In genomic region chr3:64398431-64398830, GRCh38 we compare ENCODE assay signal across 15 cellular contexts.
DNase-seq lines count a peak whose midpoint lies in the region; ATAC-seq and TF ChIP-seq lines count a peak whose summit lies in the region.
"Had no signal": no experiment of that assay in that cellular context is flagged by ENCODE, and none has a peak within 500 bp of the region (broad histone marks: within the 10 kb centered on the region; RNA-seq: fewer than 3 reads in every experiment).

No MANE protein-coding gene starts in this region.

- H3K9me3 ChIP-seq in transverse colon (no peaks in the 10 kb centered on the region), mammary epithelial cell (replicated peaks; ENCODE audit: insufficient read depth, low read length) (no peaks in the 10 kb centered on the region)
- H3K9me3 ChIP-seq: BLaER1, pancreas had no signal

- H3K9me3 Mint-ChIP-seq in stimulated activated naive B cell treated with anti-CD40 and anti-IgM and Interleukin-4, amounts not matched to agents 10 μg/mL and 1 μg/mL and 100 μg/mL, for 72 hours = no peaks in the 10 kb centered on the region
- no peaks in the 10 kb centered on the region for H3K9me3 Mint-ChIP-seq in activated CD8-positive, alpha-beta T cell treated with anti-CD3 and anti-CD28 coated beads, Interleukin-2, amount 10 ng/mL, durations not matched to agents 7 days and 5 days (ENCODE audit: insufficient read depth)
- H3K9me3 Mint-ChIP-seq: activated T-helper 2 cell treated with anti-CD3 and anti-CD28 coated beads, Interferon-gamma antibody, Interleukin-2, Interleukin-4, amounts not matched to agents 10 μg/mL and 5 μg/mL and 100 μg/mL, durations not matched to agents 14 hours and 24 hours and 36 hours; stimulated activated naive CD8-positive, alpha-beta T cell treated with anti-CD3 and anti-CD28 coated beads, Interleukin-15, amount 100 ng/mL, for 72 hours had no signal

- DNase-seq in GM04503 (ENCODE audit: low read depth) = peak; percentile 65
- DNase-seq in amniotic epithelial cell (ENCODE audit: low read depth) = peak; percentile 86
- DNase-seq in foreskin fibroblast = peak; percentile 76 to 87
- no peak for DNase-seq in transverse colon
- DNase-seq in stimulated activated naive B cell treated with anti-CD40 and anti-IgM and Interleukin-4, amounts not matched to agents 10 μg/mL and 1 μg/mL and 100 μg/mL, for 72 hours = no peak
- no peak for DNase-seq in stimulated activated CD4-positive, alpha-beta T cell treated with anti-CD3 and anti-CD28 coated beads, Interleukin-15, amount 100 ng/mL, for 24 hours
- DNase-seq in mammary epithelial cell = no peak
- no peak for DNase-seq in activated CD8-positive, alpha-beta T cell treated with anti-CD3 and anti-CD28 coated beads, Interleukin-2, amount 10 ng/mL, durations not matched to agents 7 days and 5 days
- DNase-seq: activated CD4-positive, alpha-beta T cell treated with anti-CD3 and anti-CD28 coated beads, Interleukin-2, amount 50 U/mL, for 4 hours; pancreas; stimulated activated CD4-positive, alpha-beta T cell treated with anti-CD3 and anti-CD28 coated beads, Interleukin-12 subunit alpha, Interleukin-12 subunit beta, amount 100 ng/mL, for 4 hours had no signal

- CTCF ChIA-PET in mammary epithelial cell (lab: Charles Lee; ENCODE audit: low non-redundant PET) = interaction anchor here (0.6 kb wide), 1 partner anchor 180 kb away, joined by 4 read pairs; no protein-coding TSS in a partner anchor
- CTCF ChIA-PET in activated CD8-positive, alpha-beta T cell treated with anti-CD3 and anti-CD28 coated beads, Interleukin-2, amount 10 ng/mL, durations not matched to agents 7 days and 5 days (lab: Charles Lee) = interaction anchor here (1.6 kb wide), 1 partner anchor 86 kb away, joined by 5 read pairs; no protein-coding TSS in a partner anchor

- H3K4me2 ChIP-seq in mammary epithelial cell (ENCODE audit: insufficient read depth, low read depth, low read length) = no peak overlapping the region
- H3K4me2 ChIP-seq: BLaER1 had no signal

- H3K4me1 ChIP-seq in transverse colon (peaks cover 0 to 6% (median 0%) of the 10 kb centered on the region in 4 donors), mammary epithelial cell (ENCODE audit: insufficient read depth, low read length) (no peaks in the 10 kb centered on the region)
- H3K4me1 ChIP-seq: pancreas had no signal

- H3K79me2 ChIP-seq in mammary epithelial cell (ENCODE audit: insufficient read depth, low read length) = no peaks in the 10 kb centered on the region

- in situ Hi-C loops in transverse colon (cut with MboI; ENCODE audit: low pct_ligation_motif_present in 1 of 4, low pct_unique_long_range_greater_than_20kb in 1 of 4, low sequenced_read_pairs in 3 of 4) (loop anchor here in 3 of 4 donors (5.0 to 10.0 kb wide), 2 partner anchors 364 to 366 kb away; no protein-coding TSS in a partner anchor), mammary epithelial cell (cut with MboI; ENCODE audit: low sequenced_read_pairs in 2 of 2) (loop anchor here (5.0 to 10.0 kb wide), 3 partner anchors 144 to 366 kb away; no protein-coding TSS in a partner anchor)

- intact Hi-C loops in transverse colon (cut with DNase I; ENCODE audit: low total_unique reads) (loop anchor here (2.0 kb wide), 1 partner anchor 132 kb away; no protein-coding TSS in a partner anchor), mammary epithelial cell (cut with micrococcal nuclease) (loop anchor here (2.0 to 5.0 kb wide), 4 partner anchors 46 to 376 kb away; partner anchors contain the start of gene PSMD6)

- no peak for TF ChIP-seq EP300 in transverse colon (IDR thresholded peaks at IDR 0.05; ENCODE audit: low read depth)

- H2AFZ ChIP-seq in mammary epithelial cell (ENCODE audit: low read depth, low read length) = no peak overlapping the region

- ATAC-seq in stimulated activated naive B cell treated with anti-CD40 and anti-IgM and Interleukin-4, amounts not matched to agents 10 μg/mL and 1 μg/mL and 100 μg/mL, for 72 hours (replicated peaks) = no peak
- no peak for ATAC-seq in activated CD8-positive, alpha-beta T cell treated with anti-CD3 and anti-CD28 coated beads, Interleukin-2, amount 10 ng/mL, durations not matched to agents 7 days and 5 days
- ATAC-seq: stimulated activated naive CD8-positive, alpha-beta T cell treated with anti-CD3 and anti-CD28 coated beads, Interleukin-15, amount 100 ng/mL, for 72 hours had no signal

- 80% methylated on average over 4 of the region's 4 CpGs; no CpG with 5 or more reads in 1 of the 2 donors for WGBS in transverse colon (ENCODE audit: low coverage in 1 of 2), 2 donors
- WGBS in mammary epithelial cell (ENCODE audit: low coverage, missing lambda C conversion rate) = 75% methylated on average over 4 of the region's 4 CpGs

- H3K27ac ChIP-seq in transverse colon (peak overlapping the region; percentile 43 to 69 (median 63)), mammary epithelial cell (ENCODE audit: insufficient read depth, low read depth, low read length) (no peak overlapping the region)
- H3K27ac ChIP-seq: BLaER1, epithelial cell of prostate, pancreas had no signal

- H3K4me3 Mint-ChIP-seq in stimulated activated naive B cell treated with anti-CD40 and anti-IgM and Interleukin-4, amounts not matched to agents 10 μg/mL and 1 μg/mL and 100 μg/mL, for 72 hours = no peak overlapping the region
- no peak overlapping the region for H3K4me3 Mint-ChIP-seq in activated CD8-positive, alpha-beta T cell treated with anti-CD3 and anti-CD28 coated beads, Interleukin-2, amount 10 ng/mL, durations not matched to agents 7 days and 5 days
- H3K4me3 Mint-ChIP-seq: stimulated activated naive CD8-positive, alpha-beta T cell treated with anti-CD3 and anti-CD28 coated beads, Interleukin-15, amount 100 ng/mL, for 72 hours had no signal

- no peaks in the 10 kb centered on the region for H4K20me1 ChIP-seq in mammary epithelial cell (ENCODE audit: insufficient read depth, low read length)
- H4K20me1 ChIP-seq: BLaER1 had no signal

- H3K27ac Mint-ChIP-seq in stimulated activated naive B cell treated with anti-CD40 and anti-IgM and Interleukin-4, amounts not matched to agents 10 μg/mL and 1 μg/mL and 100 μg/mL, for 72 hours = no peak overlapping the region
- no peak overlapping the region for H3K27ac Mint-ChIP-seq in activated CD8-positive, alpha-beta T cell treated with anti-CD3 and anti-CD28 coated beads, Interleukin-2, amount 10 ng/mL, durations not matched to agents 7 days and 5 days
- H3K27ac Mint-ChIP-seq: activated T-helper 2 cell treated with anti-CD3 and anti-CD28 coated beads, Interferon-gamma antibody, Interleukin-2, Interleukin-4, amounts not matched to agents 10 μg/mL and 5 μg/mL and 100 μg/mL, durations not matched to agents 14 hours and 24 hours and 36 hours had no signal

- no TSS peak for BruUV-seq in mammary epithelial cell (replicated peaks; lab: Mats Ljungman, UMichigan)

- H3K36me3 ChIP-seq in transverse colon = no peaks in the 10 kb centered on the region
- no peaks in the 10 kb centered on the region for H3K36me3 ChIP-seq in mammary epithelial cell (ENCODE audit: insufficient read depth, low read length)
- H3K36me3 ChIP-seq: BLaER1, pancreas had no signal

- H3K4me1 Mint-ChIP-seq in stimulated activated naive B cell treated with anti-CD40 and anti-IgM and Interleukin-4, amounts not matched to agents 10 μg/mL and 1 μg/mL and 100 μg/mL, for 72 hours = no peaks in the 10 kb centered on the region
- H3K4me1 Mint-ChIP-seq in activated CD8-positive, alpha-beta T cell treated with anti-CD3 and anti-CD28 coated beads, Interleukin-2, amount 10 ng/mL, durations not matched to agents 7 days and 5 days (ENCODE audit: low read depth) = no peaks in the 10 kb centered on the region
- H3K4me1 Mint-ChIP-seq: stimulated activated naive CD8-positive, alpha-beta T cell treated with anti-CD3 and anti-CD28 coated beads, Interleukin-15, amount 100 ng/mL, for 72 hours had no signal

- POLR2A ChIA-PET in activated CD8-positive, alpha-beta T cell treated with anti-CD3 and anti-CD28 coated beads, Interleukin-2, amount 10 ng/mL, durations not matched to agents 7 days and 5 days (lab: Charles Lee) = no interaction called here

- H3K4me3 ChIP-seq in foreskin fibroblast (ENCODE audit: low read depth in 1 of 2, low read length in 2 of 2) (no peak overlapping the region), transverse colon (no peak overlapping the region), mammary epithelial cell (replicated peaks in 1 of 3; ENCODE audit: insufficient read depth in 1 of 3, low read depth in 2 of 3, low read length in 3 of 3) (no peak overlapping the region)
- H3K4me3 ChIP-seq: BLaER1, pancreas had no signal

- TF ChIP-seq CTCF in foreskin fibroblast (IDR thresholded peaks at IDR 0.05; ENCODE audit: low read depth, low read length) (no peak), transverse colon (IDR thresholded peaks at IDR 0.05) (no peak), mammary epithelial cell (conservative IDR thresholded peaks at IDR 0.05 in 1 of 2, IDR thresholded peaks at IDR 0.05 in 1 of 2; ENCODE audit: extremely low read depth in 1 of 2, insufficient read depth in 1 of 2, low read depth in 1 of 2, low read length in 2 of 2) (no peak)

- dilution Hi-C loops in mammary epithelial cell (cut with HindIII; ENCODE audit: low sequenced_read_pairs) = no loop called here

- no peaks in the 10 kb centered on the region for H3K27me3 Mint-ChIP-seq in stimulated activated naive B cell treated with anti-CD40 and anti-IgM and Interleukin-4, amounts not matched to agents 10 μg/mL and 1 μg/mL and 100 μg/mL, for 72 hours
- H3K27me3 Mint-ChIP-seq in activated CD8-positive, alpha-beta T cell treated with anti-CD3 and anti-CD28 coated beads, Interleukin-2, amount 10 ng/mL, durations not matched to agents 7 days and 5 days (ENCODE audit: low read depth) = no peaks in the 10 kb centered on the region

- no peaks in the 10 kb centered on the region for H3K27me3 ChIP-seq in transverse colon
- no peaks in the 10 kb centered on the region for H3K27me3 ChIP-seq in mammary epithelial cell (ENCODE audit: insufficient read depth, low read length)
- H3K27me3 ChIP-seq: BLaER1, pancreas had no signal

- no peak overlapping the region for H3K9ac ChIP-seq in mammary epithelial cell (ENCODE audit: insufficient read depth, low read length)
- H3K9ac ChIP-seq: BLaER1 had no signal

- no peak for TF ChIP-seq POLR2A in transverse colon (IDR thresholded peaks at IDR 0.05)

- H3K36me3 Mint-ChIP-seq in stimulated activated naive B cell treated with anti-CD40 and anti-IgM and Interleukin-4, amounts not matched to agents 10 μg/mL and 1 μg/mL and 100 μg/mL, for 72 hours = no peaks in the 10 kb centered on the region
- H3K36me3 Mint-ChIP-seq in activated CD8-positive, alpha-beta T cell treated with anti-CD3 and anti-CD28 coated beads, Interleukin-2, amount 10 ng/mL, durations not matched to agents 7 days and 5 days (ENCODE audit: low read depth) = no peaks in the 10 kb centered on the region

Comparison
In these comparisons a context has a peak if more than half of its experiments do, and no peak if none do; other contexts are left out.
1. DNase-seq: peak in GM04503 (single experiment), amniotic epithelial cell (single experiment) and foreskin fibroblast (2 of 2); none in transverse colon (single experiment), stimulated activated naive B cell treated with anti-CD40 and anti-IgM and Interleukin-4, amounts not matched to agents 10 μg/mL and 1 μg/mL and 100 μg/mL, for 72 hours (single experiment), stimulated activated CD4-positive, alpha-beta T cell treated with anti-CD3 and anti-CD28 coated beads, Interleukin-15, amount 100 ng/mL, for 24 hours (single experiment), mammary epithelial cell (single experiment) and activated CD8-positive, alpha-beta T cell treated with anti-CD3 and anti-CD28 coated beads, Interleukin-2, amount 10 ng/mL, durations not matched to agents 7 days and 5 days (single experiment).